8 cellular contexts compared by ENCODE assay signal in genomic region chr3:159263750-159264561, GRCh38.
DNase-seq lines count a peak whose midpoint lies in the region; ATAC-seq, FAIRE-seq and TF ChIP-seq lines count a peak whose summit lies in the region.

No MANE protein-coding gene starts in this region.

- FAIRE-seq in GM12891 (lab: Jason Lieb, UNC), result peak; percentile 9

- H3K27me3 ChIP-seq in body of pancreas, result no peaks in the 10 kb centered on the region

- TF ChIP-seq POLR2A in GM12891 (IDR thresholded peaks at IDR 0.05; ENCODE audit: low read depth, low read length) (no peak), body of pancreas (IDR thresholded peaks at IDR 0.05) (no peak)

- no peak overlapping the region for H3K4me3 ChIP-seq in AG09309 (ENCODE audit: control insufficient read depth, low read depth, low read length)
- H3K4me3 ChIP-seq in body of pancreas, result no peak overlapping the region

- TF ChIP-seq CTCF in AG09309 (IDR thresholded peaks at IDR 0.05; ENCODE audit: control insufficient read depth, insufficient read depth, low read depth, low read length, missing control alignments) (peak; percentile 83), body of pancreas (IDR thresholded peaks at IDR 0.05) (peak; percentile 24 to 64 (median 55))

- no peaks in the 10 kb centered on the region for H3K4me1 ChIP-seq in body of pancreas

- H3K27ac ChIP-seq in body of pancreas, result no peak overlapping the region

- WGBS in body of pancreas, 2 donors, result 28 to 31% methylated on average over 6 of the region's 6 CpGs

- no peak for ATAC-seq in body of pancreas
- no peak for ATAC-seq in HG03025 (IDR thresholded peaks at IDR 0.05; ENCODE audit: low FRiP score, unreplicated experiment)
- no peak for ATAC-seq in HG03159 (IDR thresholded peaks at IDR 0.05; ENCODE audit: unreplicated experiment)
- ATAC-seq in HG02610 (IDR thresholded peaks at IDR 0.05; ENCODE audit: unreplicated experiment), result no peak

- H3K9me3 ChIP-seq in body of pancreas, result no peaks in the 10 kb centered on the region

- no peaks in the 10 kb centered on the region for H3K36me3 ChIP-seq in body of pancreas (replicated peaks in 1 of 2; ENCODE audit: insufficient read depth in 1 of 2, low read depth in 2 of 2)

- intact Hi-C loops in body of pancreas (cut with DNase I), result loop anchor here (5.0 to 10.0 kb wide), 2 partner anchors 417 to 541 kb away; no protein-coding TSS in a partner anchor

- DNase-seq in AG09309 (ENCODE audit: low read depth) (no peak), GM12891 (ENCODE audit: insufficient read length, low spot score) (no peak), NCI-H2227 treated with DMSO at 0.1 percent for 48 hours (lab: John Stamatoyannopoulos, UW) (peak; percentile 48), body of pancreas (peak in 3 of 4 donors; percentile 15 to 27 (median 19)), kidney glomerular epithelial cell (lab: John Stamatoyannopoulos, UW) (peak; percentile 54)

TF ChIP-seq in GM12891, 5 proteins besides CTCF, POLR2A, EP300 and RAD21:
- TF ChIP-seq POLR2AphosphoS5 (IDR thresholded peaks at IDR 0.05; ENCODE audit: low read depth, low read length) (no peak), PAX5 (IDR thresholded peaks at IDR 0.05; ENCODE audit: insufficient read depth, low read length, severe bottlenecking) (no peak), POU2F2 (IDR thresholded peaks at IDR 0.05; ENCODE audit: low read depth, low read length) (no peak)

Comparison
In these comparisons a context has a peak if more than half of its experiments do, and no peak if none do; other contexts are left out.
1. DNase-seq: peak in NCI-H2227 treated with DMSO at 0.1 percent for 48 hours (single experiment), body of pancreas (3 of 4) and kidney glomerular epithelial cell (single experiment); none in AG09309 (single experiment) and GM12891 (single experiment).